Comparison of ENCODE assay signal across 8 cellular contexts in genomic region chr4:169079942-169080827, GRCh38.
DNase-seq lines count a peak whose midpoint lies in the region; ATAC-seq and TF ChIP-seq lines count a peak whose summit lies in the region.

No MANE protein-coding gene starts in this region.

- peak overlapping the region; percentile 56 for H3K27ac ChIP-seq in HL-60 (replicated peaks)

- DNase-seq in GM03348 (ENCODE audit: low spot score) (peak; percentile 25), GM20000 (ENCODE audit: low spot score) (peak; percentile 55), HL-60 (ENCODE audit: low read depth in 1 of 2, low spot score in 1 of 2) (peak in 1 of 2 experiments; percentile 69), immature natural killer cell (peak; percentile 21 to 27 (median 23)), NCI-H2196 treated with DMSO at 0.1 percent for 48 hours (lab: John Stamatoyannopoulos, UW; ENCODE audit: unreplicated experiment) (no peak), cortex of kidney (lab: John Stamatoyannopoulos, UW) (no peak)
- peak in 1 of 2 donors; percentile 8 for DNase-seq in activated naive CD4-positive, alpha-beta T cell treated with anti-CD3 and anti-CD28 coated beads, Interleukin-2, amount 50 U/mL, for 72 hours (ENCODE audit: low spot score in 2 of 2)
- DNase-seq in stimulated activated CD4-positive, alpha-beta T cell treated with anti-CD3 and anti-CD28 coated beads, Interleukin-2, amount 100 ng/mL, for 48 hours: peak; percentile 1 to 7

- peaks cover 0 to 2% (median 2%) of the 10 kb centered on the region in 3 donors for H3K27me3 Mint-ChIP-seq in immature natural killer cell (ENCODE audit: low read depth in 3 of 3)

- H3K27me3 ChIP-seq in HL-60 (ENCODE audit: insufficient read depth, poor library complexity, severe bottlenecking): no peaks in the 10 kb centered on the region

- peak; percentile 81 to 92 for ATAC-seq in activated naive CD4-positive, alpha-beta T cell treated with anti-CD3 and anti-CD28 coated beads, Interleukin-2, amount 50 U/mL, for 72 hours

- no peaks in the 10 kb centered on the region for H3K9me3 Mint-ChIP-seq in activated naive CD4-positive, alpha-beta T cell treated with anti-CD3 and anti-CD28 coated beads, Interleukin-2, amount 50 U/mL, for 72 hours
- H3K9me3 Mint-ChIP-seq in immature natural killer cell: no peaks in the 10 kb centered on the region

- H3K4me3 Mint-ChIP-seq in immature natural killer cell: peak overlapping the region; percentile 62 to 91 (median 79)

- H3K4me1 Mint-ChIP-seq in immature natural killer cell: peaks cover 16 to 25% of the 10 kb centered on the region in 2 donors

- no peak for TF ChIP-seq CTCF in GM20000 (IDR thresholded peaks at IDR 0.05; ENCODE audit: extremely low read depth, missing control alignments)
- TF ChIP-seq CTCF in HL-60 (IDR thresholded peaks at IDR 0.05; ENCODE audit: insufficient read depth, low read length): no peak

- H3K36me3 Mint-ChIP-seq in activated naive CD4-positive, alpha-beta T cell treated with anti-CD3 and anti-CD28 coated beads, Interleukin-2, amount 50 U/mL, for 72 hours: peaks cover 0 to 4% of the 10 kb centered on the region in 2 donors
- H3K36me3 Mint-ChIP-seq in immature natural killer cell: peaks cover 0 to 4% (median 0%) of the 10 kb centered on the region in 3 donors

- H3K4me3 ChIP-seq in HL-60 (replicated peaks; ENCODE audit: insufficient read depth, low read length): peak overlapping the region; percentile 42

- H3K27ac Mint-ChIP-seq in activated naive CD4-positive, alpha-beta T cell treated with anti-CD3 and anti-CD28 coated beads, Interleukin-2, amount 50 U/mL, for 72 hours: no peak overlapping the region
- peak overlapping the region in 5 of 6 donors; percentile 0 to 79 (median 63) for H3K27ac Mint-ChIP-seq in immature natural killer cell

Comparison
In these comparisons a context has a peak if more than half of its experiments do, and no peak if none do; other contexts are left out.
1. DNase-seq: peak in GM03348 (single experiment), GM20000 (single experiment), immature natural killer cell (3 of 3) and stimulated activated CD4-positive, alpha-beta T cell treated with anti-CD3 and anti-CD28 coated beads, Interleukin-2, amount 100 ng/mL, for 48 hours (2 of 2); none in NCI-H2196 treated with DMSO at 0.1 percent for 48 hours (single experiment) and cortex of kidney (single experiment).
2. H3K27ac Mint-ChIP-seq: peak in immature natural killer cell (5 of 6); none in activated naive CD4-positive, alpha-beta T cell treated with anti-CD3 and anti-CD28 coated beads, Interleukin-2, amount 50 U/mL, for 72 hours (0 of 2).